Comparison of ENCODE assay signal across 2 cellular contexts in genomic region chr19:58150328-58150921, GRCh38.
TF ChIP-seq lines count a peak whose summit lies in the region.

Gene ZNF329, minus strand, starts transcription at chr19:58150789. Its CDS starts 21,286 bp downstream, at chr19:58129503.

TF ChIP-seq in A549, 52 proteins besides CTCF, POLR2A, EP300 and RAD21:
- TF ChIP-seq CHD4 (IDR thresholded peaks at IDR 0.05; ENCODE audit: borderline replicate concordance) (no peak), MAFK (IDR thresholded peaks at IDR 0.05; ENCODE audit: partially characterized antibody) (no peak), KDM1A (IDR thresholded peaks at IDR 0.05; ENCODE audit: low read depth) (no peak), RFX5 (IDR thresholded peaks at IDR 0.05) (no peak), RARB (CRISPR knock-in tag; IDR thresholded peaks at IDR 0.05) (no peak), MAZ (IDR thresholded peaks at IDR 0.05; ENCODE audit: borderline replicate concordance, low read depth, low read length) (no peak), NFE2L2 (conservative IDR thresholded peaks at IDR 0.05; ENCODE audit: low read length) (no peak), KDM5A (IDR thresholded peaks at IDR 0.05) (peak; percentile 30; the same call in 1 of the 2 replicates), JUN (IDR thresholded peaks at IDR 0.05) (0 out of 5 replicates have a peak, but pooled peaks of 1 of the 2 experiments have one; percentile 30), SREBF2 (IDR thresholded peaks at IDR 0.05) (no peak), E2F6 (IDR thresholded peaks at IDR 0.05; ENCODE audit: borderline replicate concordance, low read depth) (peak; percentile 59; the same call in 1 of the 2 replicates), HMGXB4 (CRISPR knock-in tag; IDR thresholded peaks at IDR 0.05; ENCODE audit: borderline replicate concordance) (no peak), CEBPB (IDR thresholded peaks at IDR 0.05) (no peak)

TF ChIP-seq in H1, 55 proteins besides CTCF, POLR2A, EP300 and RAD21:
- TF ChIP-seq GABPA (IDR thresholded peaks at IDR 0.05; ENCODE audit: borderline replicate concordance, insufficient read depth, low read length) (no peak), MAX (IDR thresholded peaks at IDR 0.05) (0 out of 2 replicates have a peak, but pooled peaks have one; percentile 27), EZH2 (IDR thresholded peaks at IDR 0.05; ENCODE audit: low read depth, low read length, severe bottlenecking) (no peak), HDAC2 (IDR thresholded peaks at IDR 0.05; ENCODE audit: borderline replicate concordance in 1 of 2, low read depth in 2 of 2, low read length in 2 of 2) (peak in 1 of 2 experiments; percentile 82; a peak in 1 of 4 replicates), KDM1A (IDR thresholded peaks at IDR 0.05; ENCODE audit: borderline replicate concordance, low read length) (no peak), TBP (IDR thresholded peaks at IDR 0.05; ENCODE audit: low read depth, low read length) (peak; percentile 35; the same call in 1 of the 2 replicates), SP4 (IDR thresholded peaks at IDR 0.05; ENCODE audit: low read length) (no peak), TAF1 (IDR thresholded peaks at IDR 0.05; ENCODE audit: low read depth, low read length) (peak; percentile 76), CBX5 (IDR thresholded peaks at IDR 0.05; ENCODE audit: low read depth, low read length) (no peak), BRCA1 (IDR thresholded peaks at IDR 0.05; ENCODE audit: low read depth, low read length) (no peak), KDM4A (IDR thresholded peaks at IDR 0.05; ENCODE audit: low read depth, low read length, severe bottlenecking) (peak; percentile 99), SIRT6 (IDR thresholded peaks at IDR 0.05; ENCODE audit: low read length) (no peak), JUN (IDR thresholded peaks at IDR 0.05; ENCODE audit: low read depth, low read length) (no peak), SAP30 (IDR thresholded peaks at IDR 0.05; ENCODE audit: insufficient read depth, insufficient replicate concordance, low read length) (no peak), YY1 (IDR thresholded peaks at IDR 0.05; ENCODE audit: low read depth, low read length) (peak; percentile 91), SIN3A (conservative IDR thresholded peaks at IDR 0.05 in 1 of 2, IDR thresholded peaks at IDR 0.05 in 1 of 2; ENCODE audit: low read depth in 1 of 2, low read length in 2 of 2) (0 out of 4 replicates have a peak, but pooled peaks of 1 of the 2 experiments have one; percentile 32), RBBP5 (IDR thresholded peaks at IDR 0.05; ENCODE audit: borderline replicate concordance, low read depth, low read length) (peak; percentile 65; the same call in 1 of the 2 replicates), NRF1 (IDR thresholded peaks at IDR 0.05; ENCODE audit: low read depth, low read length) (peak; percentile 68), PHF8 (conservative IDR thresholded peaks at IDR 0.05; ENCODE audit: low read depth, low read length) (peak; percentile 82), HDAC6 (IDR thresholded peaks at IDR 0.05; ENCODE audit: low read depth, low read length) (no peak), SUZ12 (IDR thresholded peaks at IDR 0.05; ENCODE audit: low read length) (no peak), SP1 (IDR thresholded peaks at IDR 0.05; ENCODE audit: low read depth, low read length) (no peak), ZNF274 (IDR thresholded peaks at IDR 0.05; ENCODE audit: borderline replicate concordance, extremely low read depth, low read length) (no peak), ASH2L (IDR thresholded peaks at IDR 0.05; ENCODE audit: low read length) (peak; percentile 73), POLR2AphosphoS5 (IDR thresholded peaks at IDR 0.05; ENCODE audit: low read depth, low read length) (0 out of 2 replicates have a peak, but pooled peaks have one; percentile 31), KDM5A (IDR thresholded peaks at IDR 0.05; ENCODE audit: low read length) (0 out of 2 replicates have a peak, but pooled peaks have one; percentile 51)
